ENCODE assay signal across 8 cellular contexts in the genomic region with DNA sequence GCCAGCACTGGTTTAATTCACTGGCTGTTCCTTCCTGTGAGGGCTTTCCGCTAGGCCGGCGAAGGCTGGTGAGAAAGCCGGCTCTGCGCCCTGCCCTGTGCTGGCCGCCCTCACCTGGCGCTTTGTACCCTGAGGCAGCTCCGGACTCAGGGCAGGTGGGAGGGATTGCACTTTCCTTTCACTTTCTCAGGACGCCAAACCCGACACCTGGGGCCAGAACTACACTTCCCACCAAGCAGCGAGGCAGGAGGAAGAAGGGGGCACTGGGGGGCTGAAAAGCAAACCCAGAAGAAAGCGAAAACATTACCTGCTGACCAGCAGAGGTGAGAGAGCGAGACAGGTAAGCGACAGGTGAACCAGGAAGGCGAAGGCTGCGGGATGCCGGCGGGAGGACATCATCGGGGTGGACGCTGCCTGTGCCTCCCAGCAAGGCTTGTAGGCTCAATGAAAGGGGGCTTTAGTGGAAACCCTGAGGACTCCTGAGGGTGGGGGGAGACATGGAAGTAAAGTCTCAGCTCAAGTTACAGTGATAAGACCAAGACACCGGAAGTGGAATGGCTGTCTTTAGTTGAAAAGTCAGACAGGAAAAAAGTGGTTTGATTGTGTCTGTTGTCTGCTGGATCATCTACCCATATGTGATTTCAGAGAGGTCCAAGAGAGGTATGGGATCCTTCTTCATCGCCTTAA. TPM values are rescaled to one million over a fixed set of nuclear protein-coding genes. Genes with fewer than 3 reads are reported as not detected.
DNase-seq lines count a peak whose midpoint lies in the region; ATAC-seq and TF ChIP-seq lines count a peak whose summit lies in the region.

A gene with protein sequence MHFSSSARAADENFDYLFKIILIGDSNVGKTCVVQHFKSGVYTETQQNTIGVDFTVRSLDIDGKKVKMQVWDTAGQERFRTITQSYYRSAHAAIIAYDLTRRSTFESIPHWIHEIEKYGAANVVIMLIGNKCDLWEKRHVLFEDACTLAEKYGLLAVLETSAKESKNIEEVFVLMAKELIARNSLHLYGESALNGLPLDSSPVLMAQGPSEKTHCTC (plus strand): TSS at position 181 of the 687 bp plus-strand sequence. CDS start 3,589 bp downstream, outside the sequence.

- peaks cover 11 to 29% (median 21%) of the 10 kb centered on the region in 4 donors for H3K4me1 Mint-ChIP-seq in naive thymus-derived CD8-positive, alpha-beta T cell
- H3K4me1 Mint-ChIP-seq in type B pancreatic cell (ENCODE audit: unreplicated experiment) = peaks cover 19% of the 10 kb centered on the region

- peaks cover 5% of the 10 kb centered on the region for H3K4me1 ChIP-seq in HUES48 (ENCODE audit: control insufficient read depth, insufficient read depth, low read length)

- H3K9me3 ChIP-seq in HUES48 (ENCODE audit: control insufficient read depth, insufficient read depth, low read length) = no peaks in the 10 kb centered on the region

- H3K4me3 Mint-ChIP-seq in naive thymus-derived CD8-positive, alpha-beta T cell = peak within 1 kb of the TSS; percentile 91 to 99 (median 98)
- H3K4me3 Mint-ChIP-seq in type B pancreatic cell = peak within 1 kb of the TSS; percentile 90

- POLR2A ChIA-PET in AG04449 (lab: Yijun Ruan, JAX) = no interaction called here
- POLR2A ChIA-PET in naive thymus-derived CD8-positive, alpha-beta T cell (lab: Charles Lee) = interaction anchor here (0.6 to 1.6 kb wide), 5 partner anchors 13 to 75 kb away, joined by 3 to 8 read pairs (median 3); no protein-coding TSS in a partner anchor

- CTCF ChIA-PET in AG04449 (lab: Yijun Ruan, JAX) = no interaction called here

- H3K27ac ChIP-seq in HUES48 (ENCODE audit: low read depth, low read length) = peak within 1 kb of the TSS; percentile 7

- no peaks in the 10 kb centered on the region for H3K9me3 Mint-ChIP-seq in naive thymus-derived CD8-positive, alpha-beta T cell
- no peaks in the 10 kb centered on the region for H3K9me3 Mint-ChIP-seq in type B pancreatic cell

- peaks cover 0 to 16% (median 15%) of the 10 kb centered on the region in 3 donors for H3K36me3 Mint-ChIP-seq in naive thymus-derived CD8-positive, alpha-beta T cell
- H3K36me3 Mint-ChIP-seq in type B pancreatic cell = no peaks in the 10 kb centered on the region

- peak; percentile 91 to 95 for ATAC-seq in naive thymus-derived CD8-positive, alpha-beta T cell
- ATAC-seq in GM19452 (IDR thresholded peaks at IDR 0.05; ENCODE audit: unreplicated experiment) = no peak

- H3K4me3 ChIP-seq in AG04449 (ENCODE audit: low read depth, low read length) (peak within 1 kb of the TSS; percentile 23), HUES48 (ENCODE audit: low read depth, low read length) (peak within 1 kb of the TSS; percentile 70)

- H3K36me3 ChIP-seq in HUES48 (ENCODE audit: control insufficient read depth, insufficient read depth, low read length) = peaks cover 4% of the 10 kb centered on the region; the same call in 1 of the 2 replicates

- H3K9ac ChIP-seq in HUES48 (ENCODE audit: low read depth, low read length) = peak within 1 kb of the TSS; percentile 52

- no peaks in the 10 kb centered on the region for H3K27me3 Mint-ChIP-seq in naive thymus-derived CD8-positive, alpha-beta T cell
- H3K27me3 Mint-ChIP-seq in type B pancreatic cell = peaks cover 6% of the 10 kb centered on the region

- no peak for TF ChIP-seq CTCF in AG04449 (IDR thresholded peaks at IDR 0.05; ENCODE audit: insufficient read depth, low read length, missing control alignments)
- no peak for TF ChIP-seq CTCF in type B pancreatic cell (conservative IDR thresholded peaks at IDR 0.05)

- no peaks in the 10 kb centered on the region for H3K27me3 ChIP-seq in HUES48 (ENCODE audit: control insufficient read depth, insufficient read depth, low read length)

- H3K27ac Mint-ChIP-seq in naive thymus-derived CD8-positive, alpha-beta T cell = peak within 1 kb of the TSS; percentile 93 to 98 (median 96)
- peak within 1 kb of the TSS; percentile 57 for H3K27ac Mint-ChIP-seq in type B pancreatic cell

- DNase-seq in AG04449 (ENCODE audit: low read depth, low spot score) = no peak
- DNase-seq in activated CD4-positive, alpha-beta T cell treated with anti-CD3 and anti-CD28 coated beads for 48 hours = peak; percentile 53
- DNase-seq in ecto neural progenitor cell (ENCODE audit: low spot score) = peak; percentile 57
- peak; percentile 25 to 75 (median 47) for DNase-seq in naive thymus-derived CD8-positive, alpha-beta T cell
- no peak for DNase-seq in type B pancreatic cell (ENCODE audit: extremely low spot score, unreplicated experiment)
- DNase-seq in inferior parietal cortex (ENCODE audit: extremely low spot score) = no peak

RNA-seq across cellular contexts. Expression of the gene that starts here (rescaled TPM):
- total RNA-seq in naive thymus-derived CD8-positive, alpha-beta T cell = 1 to 10 TPM; 5.4 to 6.5 TPM
- 1 to 10 TPM; 5.2 to 7.0 (median 6.6) TPM for polyA plus RNA-seq in naive thymus-derived CD8-positive, alpha-beta T cell
- 2.2 and 3.3 TPM in 2 replicates for total RNA-seq in type B pancreatic cell (ENCODE audit: low replicate concordance)

Comparison
In these comparisons a context has a peak if more than half of its experiments do, and no peak if none do; other contexts are left out.
1. DNase-seq: peak in activated CD4-positive, alpha-beta T cell treated with anti-CD3 and anti-CD28 coated beads for 48 hours (single experiment), ecto neural progenitor cell (single experiment) and naive thymus-derived CD8-positive, alpha-beta T cell (10 of 10); none in AG04449 (single experiment), type B pancreatic cell (single experiment) and inferior parietal cortex (single experiment).